ENCODE assay signal across 6 cellular contexts in genomic region chr2:215855308-215855707, GRCh38.
A peak's percentile ranks its signal among the peaks of the same experiment; 100 is the strongest.
DNase-seq lines count a peak whose midpoint lies in the region; FAIRE-seq and TF ChIP-seq lines count a peak whose summit lies in the region.
"Not testable (repeated sequence)": the region's sequence is repeated elsewhere in the genome, so short reads cannot be mapped to it uniquely, and the experiment has no call there.

No MANE protein-coding gene starts in this region.

- H3K4me3 ChIP-seq in astrocyte (ENCODE audit: insufficient read depth, low read depth, low read length); fibroblast of the aortic adventitia (ENCODE audit: low read depth, low read length): not testable (repeated sequence)

- not testable (repeated sequence) for H3K27ac ChIP-seq in astrocyte (ENCODE audit: low read depth, low read length)

- FAIRE-seq in astrocyte (lab: Jason Lieb, UNC) = not testable (repeated sequence)

- H4K20me1 ChIP-seq in astrocyte (ENCODE audit: insufficient read depth, low read length) = not testable (repeated sequence)

- H3K27me3 Mint-ChIP-seq in astrocyte (ENCODE audit: low read depth, unreplicated experiment); chondrocyte (ENCODE audit: low read depth); endothelial cell (ENCODE audit: unreplicated experiment); mesothelial cell of epicardium (ENCODE audit: low read depth): not testable (repeated sequence)

- H3K79me2 ChIP-seq in astrocyte (ENCODE audit: insufficient read depth, low read length) = not testable (repeated sequence)

- DNase-seq in amniotic epithelial cell (ENCODE audit: low read depth) (peak; percentile 69), fibroblast of the aortic adventitia (ENCODE audit: low read depth) (peak; percentile 39)
- not testable (repeated sequence) for DNase-seq in astrocyte (ENCODE audit: low read depth); chondrocyte (ENCODE audit: low spot score); endothelial cell (ENCODE audit: low spot score); mesothelial cell of epicardium (ENCODE audit: low spot score in 2 of 2, unreplicated experiment in 2 of 2)

- H3K4me1 Mint-ChIP-seq in astrocyte (ENCODE audit: low read depth, unreplicated experiment) = peaks cover 11% of the 10 kb centered on the region
- H3K4me1 Mint-ChIP-seq in chondrocyte (ENCODE audit: low read depth) = peaks cover 29% of the 10 kb centered on the region
- peaks cover 16% of the 10 kb centered on the region for H3K4me1 Mint-ChIP-seq in endothelial cell (ENCODE audit: unreplicated experiment)
- not testable (repeated sequence) for H3K4me1 Mint-ChIP-seq in mesothelial cell of epicardium

- H3K27me3 ChIP-seq in astrocyte (ENCODE audit: insufficient read depth, low read length) = not testable (repeated sequence)

- H3K4me2 ChIP-seq in astrocyte (ENCODE audit: low read length) = not testable (repeated sequence)

- not testable (repeated sequence) for H3K9me3 ChIP-seq in astrocyte (ENCODE audit: insufficient read depth, low read depth, low read length)

- H3K27ac Mint-ChIP-seq in astrocyte (ENCODE audit: unreplicated experiment) (peak overlapping the region; percentile 62), chondrocyte (ENCODE audit: unreplicated experiment) (peak overlapping the region; percentile 20), endothelial cell (ENCODE audit: unreplicated experiment) (peak overlapping the region; percentile 59), mesothelial cell of epicardium (peak overlapping the region; percentile 73)

- TF ChIP-seq CTCF in astrocyte (IDR thresholded peaks at IDR 0.05; ENCODE audit: insufficient read depth, low read depth, low read length); chondrocyte (IDR thresholded peaks at IDR 0.05); endothelial cell (IDR thresholded peaks at IDR 0.05; ENCODE audit: unreplicated experiment); fibroblast of the aortic adventitia (IDR thresholded peaks at IDR 0.05; ENCODE audit: insufficient read depth, low read length); mesothelial cell of epicardium (IDR thresholded peaks at IDR 0.05; ENCODE audit: unreplicated experiment): not testable (repeated sequence)

- H3K9ac ChIP-seq in astrocyte (ENCODE audit: low read length) = not testable (repeated sequence)

- H3K9me3 Mint-ChIP-seq in astrocyte (ENCODE audit: unreplicated experiment); endothelial cell (ENCODE audit: unreplicated experiment): not testable (repeated sequence)
- peaks cover 10% of the 10 kb centered on the region for H3K9me3 Mint-ChIP-seq in chondrocyte (ENCODE audit: low read depth)
- H3K9me3 Mint-ChIP-seq in mesothelial cell of epicardium = peaks cover 12% of the 10 kb centered on the region

- not testable (repeated sequence) for H2AFZ ChIP-seq in astrocyte (ENCODE audit: low read depth, low read length)

- H3K36me3 Mint-ChIP-seq in astrocyte (ENCODE audit: low read depth, unreplicated experiment); chondrocyte (ENCODE audit: low read depth); endothelial cell (ENCODE audit: low read depth, unreplicated experiment); mesothelial cell of epicardium: not testable (repeated sequence)

- H3K4me3 Mint-ChIP-seq in astrocyte (ENCODE audit: unreplicated experiment); chondrocyte (ENCODE audit: unreplicated experiment); endothelial cell (ENCODE audit: unreplicated experiment); mesothelial cell of epicardium: not testable (repeated sequence)

- not testable (repeated sequence) for H3K36me3 ChIP-seq in astrocyte (ENCODE audit: insufficient read depth, low read length)

- peaks cover 15% of the 10 kb centered on the region for H3K4me1 ChIP-seq in astrocyte (ENCODE audit: insufficient read depth, low read length)

Comparison
In these comparisons a context has a peak if more than half of its experiments do, and no peak if none do; other contexts are left out.
1. H3K27ac Mint-ChIP-seq: peak in every context shown above with its lines; median percentile 73 in mesothelial cell of epicardium; 62 in astrocyte; 59 in endothelial cell; 20 in chondrocyte.